In genomic region chr11:9757809-9758675, GRCh38 we compare ENCODE assay signal across 8 cellular contexts.
A peak's percentile ranks its signal among the peaks of the same experiment; 100 is the strongest.
DNase-seq lines count a peak whose midpoint lies in the region; ATAC-seq and TF ChIP-seq lines count a peak whose summit lies in the region.

No MANE protein-coding gene starts in this region.

- peak overlapping the region; percentile 79 for H3K27ac Mint-ChIP-seq in T-helper 1 cell treated with Interleukin-12 subunit alpha and Interleukin-12 subunit beta and Interleukin-4 antibody, amounts not matched to agents 30 μg/mL and 1 μg/mL, for 36 hours

- no peaks in the 10 kb centered on the region for H3K27me3 Mint-ChIP-seq in T-helper 1 cell treated with Interleukin-12 subunit alpha and Interleukin-12 subunit beta and Interleukin-4 antibody, amounts not matched to agents 30 μg/mL and 1 μg/mL, for 36 hours (ENCODE audit: low read depth)

- H3K36me3 Mint-ChIP-seq in T-helper 1 cell treated with Interleukin-12 subunit alpha and Interleukin-12 subunit beta and Interleukin-4 antibody, amounts not matched to agents 30 μg/mL and 1 μg/mL, for 36 hours (ENCODE audit: low read depth): no peaks in the 10 kb centered on the region

- H3K4me3 Mint-ChIP-seq in T-helper 1 cell treated with Interleukin-12 subunit alpha and Interleukin-12 subunit beta and Interleukin-4 antibody, amounts not matched to agents 30 μg/mL and 1 μg/mL, for 36 hours: peak overlapping the region; percentile 73

- DNase-seq in NCI-H1105 treated with DMSO at 0.1 percent for 48 hours (lab: John Stamatoyannopoulos, UW): peak; percentile 73
- peak; percentile 30 for DNase-seq in amniotic stem cell (lab: John Stamatoyannopoulos, UW)
- DNase-seq in right atrium auricular region (ENCODE audit: low spot score): peak; percentile 83
- DNase-seq in aorta: peak; percentile 94 to 96

- H3K4me1 ChIP-seq in right atrium auricular region: peaks cover 0 to 49% of the 10 kb centered on the region in 2 donors
- H3K4me1 ChIP-seq in rectal smooth muscle tissue (ENCODE audit: control insufficient read depth, insufficient read depth, low read length): peaks cover 19% of the 10 kb centered on the region
- H3K4me1 ChIP-seq in aorta (ENCODE audit: control insufficient read depth in 1 of 2, insufficient read depth in 2 of 2, low read length in 2 of 2): no peaks in the 10 kb centered on the region

- H3K36me3 ChIP-seq in right atrium auricular region: no peaks in the 10 kb centered on the region
- no peaks in the 10 kb centered on the region for H3K36me3 ChIP-seq in rectal smooth muscle tissue (ENCODE audit: control insufficient read depth, insufficient read depth, low read length)
- H3K36me3 ChIP-seq in aorta (ENCODE audit: control insufficient read depth in 1 of 2, insufficient read depth in 2 of 2, low read length in 1 of 2): no peaks in the 10 kb centered on the region

- 3 to 5% methylated on average over 46 to 73 of the region's 73 CpGs for WGBS in aorta, 2 donors

- H3K9me3 Mint-ChIP-seq in T-helper 1 cell treated with Interleukin-12 subunit alpha and Interleukin-12 subunit beta and Interleukin-4 antibody, amounts not matched to agents 30 μg/mL and 1 μg/mL, for 36 hours: no peaks in the 10 kb centered on the region

- peaks cover 38% of the 10 kb centered on the region for H3K4me1 Mint-ChIP-seq in T-helper 1 cell treated with Interleukin-12 subunit alpha and Interleukin-12 subunit beta and Interleukin-4 antibody, amounts not matched to agents 30 μg/mL and 1 μg/mL, for 36 hours (ENCODE audit: low read depth)

- intact Hi-C loops in aorta (cut with DNase I): loop anchor here (1.0 to 5.0 kb wide), 7 partner anchors 96 to 569 kb away; partner anchors contain the start of genes ADM (in 2 of the 2) and SWAP70 (in 1 of the 2)

- peak overlapping the region; percentile 69 for H3K9ac ChIP-seq in rectal smooth muscle tissue (ENCODE audit: low read length)

- H3K4me3 ChIP-seq in right atrium auricular region (peak overlapping the region; percentile 53 to 64), rectal smooth muscle tissue (ENCODE audit: low read length) (peak overlapping the region; percentile 79), aorta (ENCODE audit: low read length in 2 of 2) (peak overlapping the region; percentile 17 to 31)

- H3K27ac ChIP-seq in right atrium auricular region: peak overlapping the region; percentile 94 to 98
- H3K27ac ChIP-seq in rectal smooth muscle tissue (ENCODE audit: low read depth, low read length): peak overlapping the region; percentile 81
- H3K27ac ChIP-seq in aorta (ENCODE audit: low read depth in 1 of 2, low read length in 2 of 2): peak overlapping the region; percentile 44 to 56

- H3K9me3 ChIP-seq in right atrium auricular region (no peaks in the 10 kb centered on the region), aorta (ENCODE audit: control insufficient read depth, low read length) (no peaks in the 10 kb centered on the region)

- no peaks in the 10 kb centered on the region for H3K27me3 ChIP-seq in right atrium auricular region
- H3K27me3 ChIP-seq in rectal smooth muscle tissue (ENCODE audit: control insufficient read depth, insufficient read depth, low read length): no peaks in the 10 kb centered on the region
- no peaks in the 10 kb centered on the region for H3K27me3 ChIP-seq in aorta (ENCODE audit: control insufficient read depth in 1 of 2, insufficient read depth in 2 of 2, low read length in 1 of 2)

- TF ChIP-seq CTCF in GM12872 (IDR thresholded peaks at IDR 0.05; ENCODE audit: insufficient read depth, low read depth, low read length) (peak; percentile 74), right atrium auricular region (IDR thresholded peaks at IDR 0.05) (peak; percentile 82 to 92)

- ATAC-seq in HG02588 (IDR thresholded peaks at IDR 0.05; ENCODE audit: unreplicated experiment): peak; percentile 52
- peak; percentile 85 for ATAC-seq in aorta (ENCODE audit: low FRiP score)

Comparison
In these comparisons a context has a peak if more than half of its experiments do, and no peak if none do; other contexts are left out.
1. Peak in every context shown above with its lines: DNase-seq, ATAC-seq, H3K4me3 ChIP-seq and H3K27ac ChIP-seq.
2. DNase-seq: peak in every context shown above with its lines; median percentile 95 in aorta; 83 in right atrium auricular region; 73 in NCI-H1105 treated with DMSO at 0.1 percent for 48 hours; 30 in amniotic stem cell.
3. H3K4me3 ChIP-seq: peak in every context shown above with its lines; median percentile 79 in rectal smooth muscle tissue; 58 in right atrium auricular region; 24 in aorta.